3 cellular contexts compared by ENCODE assay signal in the genomic region with DNA sequence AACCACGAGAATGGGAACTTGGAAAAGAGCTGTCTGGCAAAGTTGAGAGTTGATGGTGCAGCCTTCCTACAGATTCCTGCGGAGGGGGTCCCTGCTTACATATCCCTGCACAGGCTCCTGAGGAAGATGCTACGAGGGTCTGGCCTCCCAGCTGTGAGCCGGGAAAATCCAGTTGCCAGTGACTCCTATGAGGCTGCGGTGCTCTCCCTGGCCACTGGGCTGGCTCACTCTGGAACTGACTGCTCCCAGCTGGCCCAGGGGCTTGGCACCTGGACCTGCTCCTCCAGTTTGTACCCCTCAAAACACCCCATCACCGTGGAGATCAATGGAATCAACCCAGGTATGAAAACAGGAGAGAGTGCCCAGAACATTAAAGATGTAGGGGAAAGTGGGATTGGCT. TPM values are rescaled to one million over a fixed set of nuclear protein-coding genes. Genes with fewer than 3 reads are reported as not detected.
"Had no signal": no experiment of that assay in that cellular context is flagged by ENCODE, and none has a peak within 500 bp of the region (broad histone marks: within the 10 kb centered on the region; RNA-seq: fewer than 3 reads in every experiment).

No MANE protein-coding gene starts in this region.

RNA-seq across cellular contexts. Expression of gene CTAGE6, which starts 37.2 kb away (rescaled TPM):
- total RNA-seq: LHCN-M2, M059J, MCF 10A had no signal
